Comparison of ENCODE assay signal across 22 cellular contexts in genomic region chr18:26864658-26865057, GRCh38. TPM values are rescaled to one million over a fixed set of nuclear protein-coding genes. Genes with fewer than 3 reads are reported as not detected.
A peak's percentile ranks its signal among the peaks of the same experiment; 100 is the strongest.
DNase-seq lines count a peak whose midpoint lies in the region; ATAC-seq and TF ChIP-seq lines count a peak whose summit lies in the region.
"Had no signal": no experiment of that assay in that cellular context is flagged by ENCODE, and none has a peak within 500 bp of the region (broad histone marks: within the 10 kb centered on the region; RNA-seq: fewer than 3 reads in every experiment).

No MANE protein-coding gene starts in this region.

- H3K36me3 ChIP-seq in HUES48 (ENCODE audit: control insufficient read depth, insufficient read depth, low read length) = no peaks in the 10 kb centered on the region
- H3K36me3 ChIP-seq in left lung = no peaks in the 10 kb centered on the region
- H3K36me3 ChIP-seq: uterus had no signal

- peak overlapping the region; percentile 58 for H3K27ac ChIP-seq in HUES48 (ENCODE audit: low read depth, low read length)
- peak overlapping the region; percentile 66 to 71 for H3K27ac ChIP-seq in left lung
- H3K27ac ChIP-seq in temporal lobe (ENCODE audit: low read depth, low read length) = peak overlapping the region; percentile 88
- H3K27ac ChIP-seq: GM23248, HL-60, uterus had no signal

- no peak overlapping the region for H3K9ac ChIP-seq in HUES48 (ENCODE audit: low read depth, low read length)
- H3K9ac ChIP-seq: GM23248 had no signal

- peaks cover 23% of the 10 kb centered on the region for H3K27me3 ChIP-seq in HUES48 (ENCODE audit: control insufficient read depth, insufficient read depth, low read length)
- peaks cover 3 to 46% of the 10 kb centered on the region in 2 donors for H3K27me3 ChIP-seq in left lung
- H3K27me3 ChIP-seq: uterus had no signal

- DNase-seq in NCI-H510A treated with DMSO at 0.1 percent for 48 hours (lab: John Stamatoyannopoulos, UW) (peak; percentile 44), NCI-H510A (lab: John Stamatoyannopoulos, UW) (no peak), left lung (no peak), occipital lobe (lab: John Stamatoyannopoulos, UW) (no peak)
- no peak for DNase-seq in stimulated activated CD8-positive, alpha-beta memory T cell treated with anti-CD3 and anti-CD28 coated beads, Interleukin-4, amount 100 ng/mL, for 48 hours
- DNase-seq: 8988T; activated CD4-positive, alpha-beta T cell treated with anti-CD3 and anti-CD28 coated beads for 4 hours; foreskin fibroblast; GDM1; GM23248; islet precursor cell; mesenchymal stem cell; naive thymus-derived CD4-positive, alpha-beta T cell; NCI-H187; small intestine; stimulated activated CD4-positive, alpha-beta T cell treated with anti-CD3 and anti-CD28 coated beads, Interleukin-2, amount 100 ng/mL, for 48 hours; T-cell; uterus had no signal

- intact Hi-C loops in left lung (cut with DNase I) = no loop called here

- TF ChIP-seq CTCF in left lung (IDR thresholded peaks at IDR 0.05) = no peak

- ATAC-seq in left lung (peak; percentile 42), HG03175 (IDR thresholded peaks at IDR 0.05; ENCODE audit: unreplicated experiment) (no peak)
- ATAC-seq: naive thymus-derived CD4-positive, alpha-beta T cell; T-cell had no signal

- H3K4me1 ChIP-seq in HUES48 (ENCODE audit: control insufficient read depth, insufficient read depth, low read length) (peaks cover 27% of the 10 kb centered on the region), left lung (peaks cover 3 to 4% of the 10 kb centered on the region in 2 donors)
- H3K4me1 ChIP-seq: uterus had no signal

- H3K9me3 ChIP-seq in HUES48 (ENCODE audit: control insufficient read depth, insufficient read depth, low read length) (no peaks in the 10 kb centered on the region), left lung (no peaks in the 10 kb centered on the region)
- H3K9me3 ChIP-seq: uterus had no signal

- H3K4me3 ChIP-seq in HUES48 (ENCODE audit: low read depth, low read length) (no peak overlapping the region), left lung (peak overlapping the region; percentile 30 to 39)
- H3K4me3 ChIP-seq: GM23248, uterus had no signal

RNA-seq across cellular contexts. Expression of gene AQP4, which starts 0.8 kb away (rescaled TPM):
- 100 to 1,000 TPM; 168 to 453 TPM for total RNA-seq in left lung
- 84.8 TPM for total RNA-seq in temporal lobe
- total RNA-seq in occipital lobe = 138 TPM
- total RNA-seq: GM23248; naive thymus-derived CD4-positive, alpha-beta T cell had no signal
